In the genomic region with DNA sequence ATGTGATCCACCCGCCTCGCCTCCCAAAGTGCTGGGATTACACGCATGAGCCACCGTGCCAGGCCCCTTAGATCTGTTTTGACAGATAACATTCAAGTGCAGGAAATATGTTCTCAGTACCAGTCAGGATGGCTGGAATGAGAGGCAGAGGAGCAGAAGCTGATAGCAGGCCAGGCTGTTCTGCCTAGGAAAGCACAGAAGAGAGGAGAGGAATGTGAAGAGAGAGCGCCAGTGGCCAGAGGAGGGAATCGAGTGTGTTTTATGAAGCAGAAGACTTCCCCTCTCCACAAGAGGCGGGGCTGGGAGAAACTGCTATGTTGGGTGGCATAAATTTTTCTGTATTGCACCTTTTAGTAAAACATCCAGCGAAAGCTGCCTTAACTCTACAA, we compare ENCODE assay signal across 24 cellular contexts. TPM values are rescaled to one million over a fixed set of nuclear protein-coding genes. Genes with fewer than 3 reads are reported as not detected.
A peak's percentile ranks its signal among the peaks of the same experiment; 100 is the strongest.
DNase-seq lines count a peak whose midpoint lies in the region; ATAC-seq and TF ChIP-seq lines count a peak whose summit lies in the region.
"Had no signal": no experiment of that assay in that cellular context is flagged by ENCODE, and none has a peak within 500 bp of the region (broad histone marks: within the 10 kb centered on the region; RNA-seq: fewer than 3 reads in every experiment).

No MANE protein-coding gene starts in this region.

- in situ Hi-C loops in IMR-90 (cut with MboI; ENCODE audit: low sequenced_read_pairs), result no loop called here

- H3K56ac ChIP-seq in IMR-90 (ENCODE audit: extremely low read depth, insufficient read depth, low read length), result no peak overlapping the region
- no peak overlapping the region for H3K56ac ChIP-seq in mesendoderm (ENCODE audit: low read length)

- H3K36me3 ChIP-seq in IMR-90 (ENCODE audit: control insufficient read depth, insufficient read depth, low read length) (no peaks in the 10 kb centered on the region), mesendoderm (ENCODE audit: control insufficient read depth, insufficient read depth, low read length) (no peaks in the 10 kb centered on the region), parathyroid adenoma (ENCODE audit: control insufficient read depth, insufficient read depth, low read length) (no peaks in the 10 kb centered on the region)
- no peaks in the 10 kb centered on the region for H3K36me3 ChIP-seq in naive thymus-derived CD4-positive, alpha-beta T cell (ENCODE audit: control insufficient read depth in 2 of 3, insufficient read depth in 3 of 3, low read length in 3 of 3)
- H3K36me3 ChIP-seq: SJSA1 had no signal

- H3K23ac ChIP-seq in IMR-90 (ENCODE audit: low read depth, low read length) (no peak overlapping the region), mesendoderm (ENCODE audit: low read length) (no peak overlapping the region)

- no peaks in the 10 kb centered on the region for H3K36me3 Mint-ChIP-seq in naive thymus-derived CD4-positive, alpha-beta T cell

- no peaks in the 10 kb centered on the region for H3K79me2 ChIP-seq in mesendoderm (ENCODE audit: control insufficient read depth, insufficient read depth, low read length)
- no peaks in the 10 kb centered on the region for H3K79me2 ChIP-seq in parathyroid adenoma

- no peak for TF ChIP-seq RAD21 in IMR-90 (IDR thresholded peaks at IDR 0.05; ENCODE audit: low read length)

- dilution Hi-C loops in IMR-90 (cut with HindIII; ENCODE audit: low sequenced_read_pairs, unreplicated experiment), result no loop called here

- H3K9me3 Mint-ChIP-seq in naive thymus-derived CD4-positive, alpha-beta T cell, result peaks cover 0 to 5% (median 0%) of the 10 kb centered on the region in 11 donors
- H3K9me3 Mint-ChIP-seq: H9 had no signal

- H3K14ac ChIP-seq in IMR-90 (replicated peaks; ENCODE audit: low read depth, low read length), result no peak overlapping the region

- H3K4me2 ChIP-seq in IMR-90 (ENCODE audit: low read depth, low read length), result no peak overlapping the region
- H3K4me2 ChIP-seq in mesendoderm (ENCODE audit: low read length), result no peak overlapping the region
- H3K4me2 ChIP-seq in parathyroid adenoma (ENCODE audit: low read length), result no peak overlapping the region
- H3K4me2 ChIP-seq: PC-9 had no signal

- H3K4me3 Mint-ChIP-seq in naive thymus-derived CD4-positive, alpha-beta T cell, result no peak overlapping the region
- H3K4me3 Mint-ChIP-seq: CD4-positive, alpha-beta memory T cell; H9 had no signal

- H3K4me1 ChIP-seq in IMR-90 (ENCODE audit: control insufficient read depth, insufficient read depth, low read length) (peaks cover 4% of the 10 kb centered on the region), mesendoderm (ENCODE audit: control insufficient read depth, low read depth, low read length) (no peaks in the 10 kb centered on the region), parathyroid adenoma (peaks cover 6% of the 10 kb centered on the region)
- H3K4me1 ChIP-seq in naive thymus-derived CD4-positive, alpha-beta T cell (ENCODE audit: control insufficient read depth in 2 of 2, insufficient read depth in 2 of 2, low read length in 2 of 2), result no peaks in the 10 kb centered on the region
- H3K4me1 ChIP-seq: SJSA1 had no signal

- no peak overlapping the region for H3K27ac Mint-ChIP-seq in naive thymus-derived CD4-positive, alpha-beta T cell
- H3K27ac Mint-ChIP-seq: H9 had no signal

- BruUV-seq in IMR-90 (replicated peaks; lab: Mats Ljungman, UMichigan), result no TSS peak

- no peak overlapping the region for H2BK20ac ChIP-seq in IMR-90 (ENCODE audit: low read depth, low read length)

- H3K79me1 ChIP-seq in IMR-90 (ENCODE audit: low read depth in 1 of 2, low read length in 2 of 2), result no peaks in the 10 kb centered on the region
- H3K79me1 ChIP-seq in mesendoderm (ENCODE audit: low read length), result no peaks in the 10 kb centered on the region

- peaks cover 5% of the 10 kb centered on the region; the same call in 1 of the 2 replicates for H3K9me1 ChIP-seq in IMR-90 (ENCODE audit: insufficient read depth, low read length)

- H4K5ac ChIP-seq in IMR-90 (ENCODE audit: low read depth, low read length) (no peak overlapping the region), mesendoderm (ENCODE audit: low read length) (no peak overlapping the region)

- no peak overlapping the region for H3K9ac ChIP-seq in IMR-90 (ENCODE audit: low read depth, low read length)
- no peak overlapping the region for H3K9ac ChIP-seq in mesendoderm (ENCODE audit: low read length)
- no peak overlapping the region for H3K9ac ChIP-seq in parathyroid adenoma
- H3K9ac ChIP-seq: GM23248 had no signal

- peaks cover 0 to 53% (median 11%) of the 10 kb centered on the region in 5 donors for H3K27me3 Mint-ChIP-seq in naive thymus-derived CD4-positive, alpha-beta T cell

- H4K20me1 ChIP-seq in IMR-90 (ENCODE audit: insufficient read depth, low read length), result no peaks in the 10 kb centered on the region

- H3K4ac ChIP-seq in IMR-90 (ENCODE audit: low read depth, low read length) (no peak overlapping the region), mesendoderm (ENCODE audit: low read depth, low read length) (no peak overlapping the region)

- H3K9me3 ChIP-seq in IMR-90 (ENCODE audit: control insufficient read depth, insufficient read depth, low read length) (no peaks in the 10 kb centered on the region), parathyroid adenoma (ENCODE audit: control insufficient read depth, low read length) (no peaks in the 10 kb centered on the region)
- no peaks in the 10 kb centered on the region for H3K9me3 ChIP-seq in naive thymus-derived CD4-positive, alpha-beta T cell (ENCODE audit: control insufficient read depth in 2 of 3, low read length in 3 of 3)
- H3K9me3 ChIP-seq: SJSA1 had no signal

- CTCF ChIA-PET in IMR-90 (lab: Yijun Ruan, JAX), result no interaction called here
- CTCF ChIA-PET in naive thymus-derived CD4-positive, alpha-beta T cell (lab: Charles Lee), result interaction anchor here (0.7 kb wide), 1 partner anchor 15 kb away, joined by 3 read pairs; no protein-coding TSS in a partner anchor

- H3K27ac ChIP-seq in IMR-90 (ENCODE audit: insufficient read depth, low read length) (no peak overlapping the region), mesendoderm (ENCODE audit: low read depth, low read length) (no peak overlapping the region), parathyroid adenoma (peak overlapping the region; percentile 40)
- no peak overlapping the region for H3K27ac ChIP-seq in naive thymus-derived CD4-positive, alpha-beta T cell (ENCODE audit: low read depth, low read length)
- H3K27ac ChIP-seq: GM23248, PC-9, SJSA1 had no signal

- H2AK5ac ChIP-seq in IMR-90 (ENCODE audit: low read depth, low read length), result no peak overlapping the region
- no peak overlapping the region for H2AK5ac ChIP-seq in mesendoderm (ENCODE audit: low read length)

- H2AK9ac ChIP-seq in IMR-90 (replicated peaks; ENCODE audit: low read depth, low read length, poor library complexity), result no peak overlapping the region

- POLR2A ChIA-PET in IMR-90 (lab: Charles Lee; ENCODE audit: unreplicated experiment), result no interaction called here
- POLR2A ChIA-PET in naive thymus-derived CD4-positive, alpha-beta T cell (lab: Charles Lee), result no interaction called here

- no peak for TF ChIP-seq CTCF in IMR-90 (conservative IDR thresholded peaks at IDR 0.05; ENCODE audit: low read depth, low read length)
- TF ChIP-seq CTCF in parathyroid adenoma (IDR thresholded peaks at IDR 0.05), result no peak

- H4K8ac ChIP-seq in IMR-90 (ENCODE audit: low read depth in 2 of 2, low read length in 2 of 2), result no peak overlapping the region
- H4K8ac ChIP-seq in mesendoderm (ENCODE audit: low read depth, low read length), result no peak overlapping the region

- H3K4me3 ChIP-seq in IMR-90 (ENCODE audit: insufficient read depth, low read depth, low read length) (no peak overlapping the region), mesendoderm (ENCODE audit: low read length) (no peak overlapping the region), parathyroid adenoma (ENCODE audit: low read depth, low read length) (no peak overlapping the region)
- H3K4me3 ChIP-seq in naive thymus-derived CD4-positive, alpha-beta T cell (ENCODE audit: low read length), result no peak overlapping the region
- H3K4me3 ChIP-seq: GM23248, K562, PC-9, SJSA1 had no signal

- peak overlapping the region; percentile 14 for H2AFZ ChIP-seq in IMR-90 (replicated peaks; ENCODE audit: low read length, poor library complexity)
- peak overlapping the region; percentile 49 for H2AFZ ChIP-seq in parathyroid adenoma
- H2AFZ ChIP-seq: GM23248, PC-9 had no signal

- WGBS in IMR-90 (ENCODE audit: extremely low coverage in 2 of 2, insufficient read length in 1 of 2), 2 experiments, result 60% methylated on average over 1 of the region's 8 CpGs; no CpG with 5 or more reads in 1 of the 2 experiments
- no CpG with 5 or more reads among the region's 8 CpGs for WGBS in mesendoderm (ENCODE audit: extremely low coverage, insufficient coverage, low lambda C conversion rate)

- no peak for TF ChIP-seq POLR2A in IMR-90 (IDR thresholded peaks at IDR 0.05; ENCODE audit: low read depth, low read length)

- DNase-seq in ELF-1 (ENCODE audit: low read depth, low spot score) (peak; percentile 60), IMR-90 (no peak), mesendoderm (peak; percentile 22), T-helper 1 cell (no peak), HuH-7 (ENCODE audit: low spot score) (no peak)
- DNase-seq in naive thymus-derived CD4-positive, alpha-beta T cell, result no peak
- DNase-seq: C1 segment of cervical spinal cord; CD4-positive, alpha-beta memory T cell; COR-L47; DMS53; GM23248; H9; Kasumi-1; NCI-H1092 treated with DMSO at 0.1 percent for 48 hours; NCI-H1436; NCI-H187; NCI-H446 treated with DMSO at 0.1 percent for 48 hours; NCI-H526; NCI-H82; PC-9; Right ventricle myocardium superior had no signal

- intact Hi-C loops in IMR-90 (cut with micrococcal nuclease), result no loop called here
- intact Hi-C loops in naive thymus-derived CD4-positive, alpha-beta T cell (cut with micrococcal nuclease), result no loop called here

- H3K4me1 Mint-ChIP-seq in naive thymus-derived CD4-positive, alpha-beta T cell, result no peaks in the 10 kb centered on the region
- H3K4me1 Mint-ChIP-seq: CD4-positive, alpha-beta memory T cell had no signal

- H3K18ac ChIP-seq in IMR-90 (ENCODE audit: low read depth, low read length), result no peak overlapping the region
- H3K18ac ChIP-seq in mesendoderm (ENCODE audit: low read length), result no peak overlapping the region

- no peak for ATAC-seq in IMR-90 (ENCODE audit: low read depth)
- ATAC-seq in naive thymus-derived CD4-positive, alpha-beta T cell, result no peak
- ATAC-seq: K562 had no signal

- 0 out of 2 replicates have a peak, but pooled peaks cover 1% of the 10 kb centered on the region for H3K27me3 ChIP-seq in IMR-90 (ENCODE audit: control insufficient read depth, insufficient read depth, low read length)
- no peaks in the 10 kb centered on the region for H3K27me3 ChIP-seq in mesendoderm (ENCODE audit: insufficient read depth, low read length, poor library complexity)
- no peaks in the 10 kb centered on the region for H3K27me3 ChIP-seq in parathyroid adenoma (ENCODE audit: control insufficient read depth, insufficient read depth, low read length)
- no peaks in the 10 kb centered on the region for H3K27me3 ChIP-seq in naive thymus-derived CD4-positive, alpha-beta T cell (ENCODE audit: control insufficient read depth in 2 of 2, insufficient read depth in 2 of 2, low read length in 2 of 2)
- H3K27me3 ChIP-seq: SJSA1 had no signal

- H2BK120ac ChIP-seq in IMR-90 (ENCODE audit: low read depth, low read length) (no peak overlapping the region), mesendoderm (ENCODE audit: low read depth, low read length) (no peak overlapping the region)

- H2BK5ac ChIP-seq in IMR-90 (ENCODE audit: low read depth, low read length, poor library complexity, severe bottlenecking) (no peak overlapping the region), mesendoderm (ENCODE audit: low read length) (no peak overlapping the region)

- H2BK15ac ChIP-seq in IMR-90 (ENCODE audit: low read depth, low read length) (no peak overlapping the region), mesendoderm (replicated peaks; ENCODE audit: low read depth) (no peak overlapping the region)

- H4K91ac ChIP-seq in IMR-90 (ENCODE audit: insufficient read depth, low read depth, low read length), result no peak overlapping the region

RNA-seq across cellular contexts. Expression of gene RYK, which starts 32.0 kb away (rescaled TPM):
- 106 TPM in 2 replicates for total RNA-seq in IMR-90 (2012; rRNA removed)
- polyA plus RNA-seq in IMR-90 (2012; rRNA removed), result 35.0 and 42.4 TPM in 2 replicates
- polyA plus RNA-seq in IMR-90 (2012; cell fraction: cytosol; rRNA removed), result 12.1 and 16.0 TPM in 2 replicates
- polyA plus RNA-seq in IMR-90 (2012; cell fraction: nucleus; rRNA removed; ENCODE audit: low replicate concordance), result 16.5 and 76.9 TPM in 2 replicates
- polyA plus RNA-seq in mesendoderm (2013, experiment 1 of 2), result 87.5 TPM
- 87.1 TPM for polyA plus RNA-seq in mesendoderm (2013, experiment 2 of 2)
- 10 to 100 TPM; 10.7 to 53.5 (median 50.5) TPM for total RNA-seq in naive thymus-derived CD4-positive, alpha-beta T cell
- polyA plus RNA-seq in naive thymus-derived CD4-positive, alpha-beta T cell, result 10 to 100 TPM in 1 of 2 donors, 1 to 10 TPM in 1; 6.9 to 10.5 TPM

Comparison
In these comparisons a context has a peak if more than half of its experiments do, and no peak if none do; other contexts are left out.
1. DNase-seq: peak in ELF-1 (single experiment) and mesendoderm (single experiment); none in IMR-90 (single experiment), T-helper 1 cell (0 of 5), naive thymus-derived CD4-positive, alpha-beta T cell (0 of 9) and HuH-7 (single experiment).